ENCODE assay signal across 18 cellular contexts in the genomic region with DNA sequence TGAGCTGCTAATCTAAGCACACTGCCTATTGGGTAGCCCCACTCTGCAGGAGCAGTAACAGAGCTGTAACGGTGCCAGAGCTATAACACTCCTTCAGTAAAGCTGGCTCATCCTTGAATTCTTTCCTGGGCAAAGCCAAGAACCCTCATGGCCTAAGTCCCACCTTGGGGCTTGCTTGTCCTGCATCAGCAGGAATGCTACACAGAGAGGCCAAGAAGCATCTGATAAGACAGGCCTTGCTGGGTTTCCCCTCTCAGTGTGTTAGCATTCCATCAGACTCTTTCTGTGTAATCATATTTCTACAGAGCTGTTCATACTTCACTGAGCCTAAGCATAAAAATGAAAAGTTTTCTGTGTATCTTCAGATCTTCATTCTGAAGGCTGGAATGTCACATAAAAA.
DNase-seq lines count a peak whose midpoint lies in the region; ATAC-seq and TF ChIP-seq lines count a peak whose summit lies in the region.
"Had no signal": no experiment of that assay in that cellular context is flagged by ENCODE, and none has a peak within 500 bp of the region (broad histone marks: within the 10 kb centered on the region; RNA-seq: fewer than 3 reads in every experiment).

No MANE protein-coding gene starts in this region.

- no peaks in the 10 kb centered on the region for H3K36me3 ChIP-seq in adrenal gland (replicated peaks in 1 of 2)
- H3K36me3 ChIP-seq in effector memory CD4-positive, alpha-beta T cell (ENCODE audit: control insufficient read depth, insufficient read depth, low read length), result no peaks in the 10 kb centered on the region

- H3K27ac ChIP-seq in adrenal gland, result peak overlapping the region in 4 of 5 donors; percentile 2 to 75 (median 67)
- no peak overlapping the region for H3K27ac ChIP-seq in effector memory CD4-positive, alpha-beta T cell (ENCODE audit: insufficient read depth, low read length, poor library complexity, severe bottlenecking)
- H3K27ac ChIP-seq: RWPE1 had no signal

- no peak for ATAC-seq in HG03439 (IDR thresholded peaks at IDR 0.05; ENCODE audit: unreplicated experiment)
- ATAC-seq: K562 had no signal

- peak in 5 of 7 donors; percentile 13 to 37 (median 26) for DNase-seq in adrenal gland
- DNase-seq in fibroblast of pulmonary artery (ENCODE audit: low read depth), result peak; percentile 11
- peak; percentile 5 for DNase-seq in non-pigmented ciliary epithelial cell (ENCODE audit: low read depth)
- no peak for DNase-seq in SW480 (ENCODE audit: low spot score)
- DNase-seq in effector memory CD4-positive, alpha-beta T cell, result no peak
- no peak for DNase-seq in NCI-H1092 (lab: John Stamatoyannopoulos, UW)
- DNase-seq: CD4-positive, CD25-positive, alpha-beta regulatory T cell; NCI-H1092 treated with DMSO at 0.1 percent for 48 hours; NCI-H146; NCI-H2029 treated with DMSO at 0.1 percent for 48 hours; NCI-H345; NCI-H524; NCI-H774; NK-92 treated with Interleukin-12 subunit alpha and Interleukin-12 subunit beta, amount 100 ng/mL, for 24 hours; SHP77 treated with DMSO at 0.1 percent for 48 hours had no signal

- H3K4me3 ChIP-seq in adrenal gland (no peak overlapping the region), fibroblast of pulmonary artery (replicated peaks; ENCODE audit: low read depth, low read length) (no peak overlapping the region)
- H3K4me3 ChIP-seq in effector memory CD4-positive, alpha-beta T cell (ENCODE audit: insufficient read depth, low read depth, low read length, poor library complexity, severe bottlenecking), result no peak overlapping the region
- H3K4me3 ChIP-seq: K562 had no signal

- no peaks in the 10 kb centered on the region for H3K27me3 ChIP-seq in adrenal gland
- H3K27me3 ChIP-seq in effector memory CD4-positive, alpha-beta T cell (replicated peaks; ENCODE audit: control insufficient read depth, insufficient read depth, low read length, poor library complexity, severe bottlenecking), result no peaks in the 10 kb centered on the region

- H3K4me1 ChIP-seq in adrenal gland (replicated peaks in 1 of 2), result peaks cover 34 to 50% of the 10 kb centered on the region in 2 donors
- H3K4me1 ChIP-seq in effector memory CD4-positive, alpha-beta T cell (ENCODE audit: control insufficient read depth, insufficient read depth, low read length, poor library complexity, severe bottlenecking), result no peaks in the 10 kb centered on the region

- no peak for TF ChIP-seq POLR2A in adrenal gland (IDR thresholded peaks at IDR 0.05)

- H3K9me3 ChIP-seq in adrenal gland (replicated peaks in 1 of 3), result no peaks in the 10 kb centered on the region
- H3K9me3 ChIP-seq in effector memory CD4-positive, alpha-beta T cell (ENCODE audit: control insufficient read depth, low read length), result no peaks in the 10 kb centered on the region

- TF ChIP-seq CTCF in adrenal gland (IDR thresholded peaks at IDR 0.05), result no peak
- TF ChIP-seq CTCF in fibroblast of pulmonary artery (IDR thresholded peaks at IDR 0.05; ENCODE audit: low read length, missing control alignments), result no peak

- 70 to 80% (median 71%) methylated on average over 1 of the region's 1 CpG for WGBS in adrenal gland, 4 donors

- intact Hi-C loops in adrenal gland (cut with DNase I), result no loop called here

Comparison
In these comparisons a context has a peak if more than half of its experiments do, and no peak if none do; other contexts are left out.
1. DNase-seq: peak in adrenal gland (5 of 7), fibroblast of pulmonary artery (single experiment) and non-pigmented ciliary epithelial cell (single experiment); none in SW480 (single experiment), effector memory CD4-positive, alpha-beta T cell (0 of 3) and NCI-H1092 (single experiment).